10 cellular contexts compared by ENCODE assay signal in the genomic region with DNA sequence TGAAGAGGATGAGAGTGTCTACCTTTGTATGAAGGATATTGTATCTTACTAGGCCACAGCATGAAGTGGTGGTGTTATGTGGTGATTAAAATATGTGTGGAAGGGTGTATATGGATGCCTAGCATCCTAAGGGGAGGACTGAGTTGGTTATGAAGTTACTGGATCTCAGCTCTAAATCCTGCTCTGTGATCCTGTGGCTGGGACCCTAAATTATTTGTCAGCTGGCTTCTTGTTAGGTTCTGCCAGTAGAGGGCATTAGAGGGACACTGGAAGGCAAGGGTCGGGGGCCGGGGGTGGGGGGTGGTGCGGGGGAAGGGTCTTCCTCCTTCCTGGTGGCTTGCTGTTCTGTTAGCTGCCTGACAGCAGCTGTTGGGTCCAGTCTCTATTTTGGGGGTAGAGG. TPM values are rescaled to one million over a fixed set of nuclear protein-coding genes. Genes with fewer than 3 reads are reported as not detected.
DNase-seq lines count a peak whose midpoint lies in the region; ATAC-seq, FAIRE-seq and TF ChIP-seq lines count a peak whose summit lies in the region.
"Had no signal": no experiment of that assay in that cellular context is flagged by ENCODE, and none has a peak within 500 bp of the region (broad histone marks: within the 10 kb centered on the region; RNA-seq: fewer than 3 reads in every experiment).

No MANE protein-coding gene starts in this region.

- TF ChIP-seq CTCF in A549 (IDR thresholded peaks at IDR 0.05) = peak; percentile 43; the same call in 2 of the 3 replicates
- TF ChIP-seq CTCF in GM12864 (IDR thresholded peaks at IDR 0.05; ENCODE audit: low read depth, low read length, missing control alignments) = peak; percentile 34
- TF ChIP-seq CTCF in Panc1 (IDR thresholded peaks at IDR 0.05) = peak; percentile 68
- peak; percentile 24 for TF ChIP-seq CTCF in fibroblast of the aortic adventitia (IDR thresholded peaks at IDR 0.05; ENCODE audit: insufficient read depth, low read length)

- TF ChIP-seq RAD21 in A549 (conservative IDR thresholded peaks at IDR 0.05 in 1 of 2, IDR thresholded peaks at IDR 0.05 in 1 of 2) = peak; percentile 40 to 45; a peak in 4 of 5 replicates

- H3K4me2 ChIP-seq in A549 = no peak overlapping the region

- no peak for FAIRE-seq in A549 (lab: Jason Lieb, UNC)

- H3K4me1 ChIP-seq in A549 (peaks cover 22% of the 10 kb centered on the region), Panc1 (ENCODE audit: control insufficient read depth, insufficient read depth, low read length) (peaks cover 3% of the 10 kb centered on the region; the same call in 1 of the 2 replicates)

- H3K4me3 ChIP-seq in A549 (no peak overlapping the region), GM12864 (ENCODE audit: low read depth, low read length) (no peak overlapping the region), Panc1 (ENCODE audit: low read depth in 2 of 2, low read length in 2 of 2) (no peak overlapping the region), fibroblast of the aortic adventitia (ENCODE audit: low read depth, low read length) (no peak overlapping the region)
- H3K4me3 ChIP-seq: upper lobe of right lung had no signal

- H3K9me3 ChIP-seq in A549 (no peaks in the 10 kb centered on the region), Panc1 (ENCODE audit: control insufficient read depth, insufficient read depth, low read depth, low read length) (no peaks in the 10 kb centered on the region)
- H3K9me3 ChIP-seq: upper lobe of right lung had no signal

- ATAC-seq in A549 = peak in 1 of 2 experiments; percentile 4; a peak in 3 of 6 replicates
- no peak for ATAC-seq in Panc1
- ATAC-seq in HG03280 (IDR thresholded peaks at IDR 0.05; ENCODE audit: unreplicated experiment) = no peak
- no peak for ATAC-seq in esophagus mucosa
- ATAC-seq: left cardiac atrium, upper lobe of right lung had no signal

- POLR2A ChIA-PET in A549 (lab: Yijun Ruan, JAX) = no interaction called here
- POLR2A ChIA-PET in Panc1 (lab: Charles Lee) = no interaction called here

- no TSS peak for BruUV-seq in Panc1 (replicated peaks; lab: Mats Ljungman, UMichigan)

- no peaks in the 10 kb centered on the region for H3K27me3 ChIP-seq in Panc1 (ENCODE audit: control insufficient read depth, insufficient read depth, low read length)
- H3K27me3 ChIP-seq: upper lobe of right lung had no signal

- in situ Hi-C loops in Panc1 (cut with HindIII; ENCODE audit: low pct_unique_long_range_greater_than_20kb, low sequenced_read_pairs) = no loop called here

- CTCF ChIA-PET in A549 (lab: Yijun Ruan, JAX) = interaction anchor here (1.0 to 9.5 kb wide), 13 partner anchors 9 to 275 kb away, joined by 3 to 150 read pairs (median 16); no protein-coding TSS in a partner anchor
- CTCF ChIA-PET in Panc1 (lab: Charles Lee) = interaction anchor here (0.6 to 1.4 kb wide), 2 partner anchors 99 to 788 kb away, joined by 3 to 5 read pairs; no protein-coding TSS in a partner anchor

- DNase-seq in A549 (ENCODE audit: low read depth in 1 of 2, low spot score in 1 of 2) (no peak), GM12864 (ENCODE audit: low read depth) (no peak), Panc1 (ENCODE audit: low read depth, low spot score) (no peak), fibroblast of the aortic adventitia (ENCODE audit: low read depth) (no peak), SIG-M5 (lab: John Stamatoyannopoulos, UW) (no peak), HCEC 1CT (no peak)
- DNase-seq: left cardiac atrium, upper lobe of right lung had no signal

- H3K27ac ChIP-seq in A549 (no peak overlapping the region), Panc1 (ENCODE audit: low read length) (no peak overlapping the region)
- H3K27ac ChIP-seq: upper lobe of right lung had no signal

- peaks cover 27% of the 10 kb centered on the region for H3K36me3 ChIP-seq in Panc1 (ENCODE audit: control insufficient read depth, insufficient read depth, low read length)

- no peak for TF ChIP-seq POLR2A in A549 (IDR thresholded peaks at IDR 0.05; ENCODE audit: low read length)

- TF ChIP-seq EP300 in A549 (IDR thresholded peaks at IDR 0.05) = no peak

- intact Hi-C loops in Panc1 (cut with micrococcal nuclease; ENCODE audit: unreplicated experiment) = no loop called here

- 75% methylated on average over 3 of the region's 3 CpGs for WGBS in A549 (ENCODE audit: missing lambda C conversion rate)

TF ChIP-seq in A549, 52 proteins besides CTCF, POLR2A, EP300 and RAD21:
- peak; percentile 21; the same call in 2 of the 3 replicates for TF ChIP-seq SMC3 (IDR thresholded peaks at IDR 0.05)
- TF ChIP-seq HOXA7 (CRISPR knock-in tag; IDR thresholded peaks at IDR 0.05) = no peak

RNA-seq across cellular contexts. Expression of a gene that starts 34.9 kb away (rescaled TPM):
- polyA plus RNA-seq in A549 (2011; rRNA removed) (491 and 498 TPM in 2 replicates), A549 (2017; fragmentation: RNase III; extraction: RNeasy Plus Mini Kit Qiagen cat#74134 plus additional on column Dnase treatment) (914 to 927 TPM (median 924 TPM) in 3 replicates)
- 148 and 172 TPM in 2 replicates for polyA plus RNA-seq in A549 (2012; cell fraction: cytosol; rRNA removed)
- polyA plus RNA-seq in A549 (2012; cell fraction: nucleus; rRNA removed) = 41.3 and 63.7 TPM in 2 replicates
- 61.8 and 62.4 TPM in 2 replicates for polyA minus RNA-seq in A549 (2011; rRNA and poly(A)+ RNA removed)
- total RNA-seq in Panc1 (2021; ENCODE audit: unreplicated experiment) (360 TPM), fibroblast of the aortic adventitia (ENCODE audit: low replicate concordance) (431 and 447 TPM in 2 replicates), esophagus mucosa (128 TPM)
- polyA plus RNA-seq in Panc1 (2012; ENCODE audit: insufficient read length) = 283 TPM

RNA-seq across cellular contexts. Expression of a gene that starts 37.3 kb away (rescaled TPM):
- polyA plus RNA-seq in A549 (2011; rRNA removed) = 33.3 and 33.4 TPM in 2 replicates
- 24.2 and 24.3 TPM in 2 replicates for polyA plus RNA-seq in A549 (2012; cell fraction: cytosol; rRNA removed)
- 20.3 and 29.3 TPM in 2 replicates for polyA plus RNA-seq in A549 (2012; cell fraction: nucleus; rRNA removed)
- 25.2 to 36.2 TPM (median 32.8 TPM) in 3 replicates for polyA plus RNA-seq in A549 (2017; fragmentation: RNase III; extraction: RNeasy Plus Mini Kit Qiagen cat#74134 plus additional on column Dnase treatment)
- polyA minus RNA-seq in A549 (2011; rRNA and poly(A)+ RNA removed) = 16.9 and 20.6 TPM in 2 replicates
- total RNA-seq in Panc1 (2021; ENCODE audit: unreplicated experiment) = 178 TPM
- 168 TPM for polyA plus RNA-seq in Panc1 (2012; ENCODE audit: insufficient read length)
- 8.5 and 24.1 TPM in 2 replicates for total RNA-seq in fibroblast of the aortic adventitia (ENCODE audit: low replicate concordance)
- 56.4 TPM for total RNA-seq in esophagus mucosa
